Comparison of ENCODE assay signal across 18 cellular contexts in genomic region chr4:186772936-186773335, GRCh38.
"Had no signal": no experiment of that assay in that cellular context is flagged by ENCODE, and none has a peak within 500 bp of the region (broad histone marks: within the 10 kb centered on the region; RNA-seq: fewer than 3 reads in every experiment).

No MANE protein-coding gene starts in this region.

- H3K27me3 Mint-ChIP-seq: dendritic cell treated with granulocyte-macrophage colony-stimulating factor and Interleukin-4, amounts not matched to agents 40 ng/mL and 50 ng/mL, for 4 days; effector memory CD8-positive, alpha-beta T cell; naive B cell; stimulated activated naive B cell treated with anti-CD40 and anti-IgM and Interleukin-4, amounts not matched to agents 10 μg/mL and 1 μg/mL and 100 μg/mL, for 72 hours had no signal

- H3K4me3 ChIP-seq: heart left ventricle, sigmoid colon, skin epidermis, thyroid gland, uterus had no signal

- ATAC-seq: effector memory CD8-positive, alpha-beta T cell; heart left ventricle; stimulated activated naive B cell treated with anti-CD40 and anti-IgM and Interleukin-4, amounts not matched to agents 10 μg/mL and 1 μg/mL and 100 μg/mL, for 72 hours had no signal

- H3K4me3 Mint-ChIP-seq: dendritic cell treated with granulocyte-macrophage colony-stimulating factor and Interleukin-4, amounts not matched to agents 40 ng/mL and 50 ng/mL, for 4 days; effector memory CD8-positive, alpha-beta T cell; naive B cell; nephron; stimulated activated naive B cell treated with anti-CD40 and anti-IgM and Interleukin-4, amounts not matched to agents 10 μg/mL and 1 μg/mL and 100 μg/mL, for 72 hours; type B pancreatic cell had no signal

- H3K27ac ChIP-seq: heart left ventricle, sigmoid colon, skin epidermis, thyroid gland, uterus had no signal

- H3K9me3 Mint-ChIP-seq: dendritic cell treated with granulocyte-macrophage colony-stimulating factor and Interleukin-4, amounts not matched to agents 40 ng/mL and 50 ng/mL, for 4 days; type B pancreatic cell had no signal

- H3K9me3 ChIP-seq: heart left ventricle, sigmoid colon, thyroid gland, uterus had no signal

- H3K36me3 Mint-ChIP-seq: naive B cell; stimulated activated naive B cell treated with anti-CD40 and anti-IgM and Interleukin-4, amounts not matched to agents 10 μg/mL and 1 μg/mL and 100 μg/mL, for 72 hours; type B pancreatic cell had no signal

- H3K36me3 ChIP-seq: heart left ventricle, sigmoid colon, thyroid gland, uterus had no signal

- H3K4me1 Mint-ChIP-seq: naive B cell; nephron; stimulated activated naive B cell treated with anti-CD40 and anti-IgM and Interleukin-4, amounts not matched to agents 10 μg/mL and 1 μg/mL and 100 μg/mL, for 72 hours had no signal

- H3K4me1 ChIP-seq: heart left ventricle, sigmoid colon, thyroid gland, uterus had no signal

- FAIRE-seq: frontal cortex, islet of Langerhans had no signal

- H3K27me3 ChIP-seq: heart left ventricle, sigmoid colon, thyroid gland, uterus had no signal

- H3K27ac Mint-ChIP-seq: dendritic cell treated with granulocyte-macrophage colony-stimulating factor and Interleukin-4, amounts not matched to agents 40 ng/mL and 50 ng/mL, for 4 days; effector memory CD8-positive, alpha-beta T cell; naive B cell; nephron; stimulated activated naive B cell treated with anti-CD40 and anti-IgM and Interleukin-4, amounts not matched to agents 10 μg/mL and 1 μg/mL and 100 μg/mL, for 72 hours; type B pancreatic cell had no signal

- DNase-seq: effector memory CD8-positive, alpha-beta T cell; heart left ventricle; hippocampal formation; kidney glomerular epithelial cell; mesendoderm; naive B cell; sigmoid colon; stimulated activated CD4-positive, alpha-beta T cell treated with anti-CD3 and anti-CD28 coated beads, Interleukin-2, amount 100 ng/mL, for 24 hours; stimulated activated CD4-positive, alpha-beta T cell treated with anti-CD3 and anti-CD28 coated beads, Interleukin-4, amount 100 ng/mL, for 4 hours; stimulated activated naive B cell treated with anti-CD40 and anti-IgM and Interleukin-4, amounts not matched to agents 10 μg/mL and 1 μg/mL and 100 μg/mL, for 72 hours; thyroid gland; uterus had no signal
